In genomic region chr5:59341155-59341554, GRCh38 we compare ENCODE assay signal across 35 cellular contexts.
DNase-seq lines count a peak whose midpoint lies in the region; ATAC-seq, FAIRE-seq and TF ChIP-seq lines count a peak whose summit lies in the region.
"Had no signal": no experiment of that assay in that cellular context is flagged by ENCODE, and none has a peak within 500 bp of the region (broad histone marks: within the 10 kb centered on the region; RNA-seq: fewer than 3 reads in every experiment).

No MANE protein-coding gene starts in this region.

- ATAC-seq in SK-N-SH treated with all-trans-retinoic acid at 6 μM for 48 hours (peak; percentile 51; the same call in 2 of the 3 replicates), psoas muscle (peak in 3 of 4 donors; percentile 37 to 53 (median 44))
- ATAC-seq: A549; CD8-positive, alpha-beta T cell had no signal

- TF ChIP-seq POLR2A in uterus (IDR thresholded peaks at IDR 0.05): no peak

- H3K27me3 ChIP-seq in SK-N-SH (ENCODE audit: insufficient read depth): no peaks in the 10 kb centered on the region
- no peaks in the 10 kb centered on the region for H3K27me3 ChIP-seq in psoas muscle (ENCODE audit: insufficient read depth in 3 of 3, low read length in 2 of 3)
- no peaks in the 10 kb centered on the region for H3K27me3 ChIP-seq in uterus
- H3K27me3 ChIP-seq: BE2C; BLaER1; BLaER1 treated with 17β-estradiol and CSF1 and Interleukin-3, amounts not matched to agents 10 nM and 100 nM had no signal

- no peaks in the 10 kb centered on the region for H3K9me2 ChIP-seq in SK-N-SH

- CTCF ChIA-PET in SK-N-SH (lab: Yijun Ruan, JAX): interaction anchor here (1.1 to 2.3 kb wide), 2 partner anchors 27 to 153 kb away, joined by 4 to 6 read pairs; no protein-coding TSS in a partner anchor

- H2AFZ ChIP-seq in SK-N-SH (ENCODE audit: low read depth): no peak overlapping the region

- FAIRE-seq in kidney (lab: Jason Lieb, UNC): peak; percentile 25
- FAIRE-seq: A204.1, D721Med had no signal

- no peaks in the 10 kb centered on the region for H3K36me3 ChIP-seq in SK-N-SH (replicated peaks in 1 of 2; ENCODE audit: control insufficient read depth in 1 of 2, insufficient read depth in 2 of 2, low read length in 1 of 2)
- no peaks in the 10 kb centered on the region for H3K36me3 ChIP-seq in kidney (ENCODE audit: control insufficient read depth in 1 of 2, insufficient read depth in 2 of 2, low read length in 2 of 2)
- no peaks in the 10 kb centered on the region for H3K36me3 ChIP-seq in psoas muscle (ENCODE audit: insufficient read depth in 1 of 2, low read depth in 1 of 2)
- no peaks in the 10 kb centered on the region for H3K36me3 ChIP-seq in uterus
- H3K36me3 ChIP-seq: BE2C; BLaER1; BLaER1 treated with 17β-estradiol and CSF1 and Interleukin-3, amounts not matched to agents 10 nM and 100 nM had no signal

- H3K9me3 ChIP-seq in SK-N-SH (no peaks in the 10 kb centered on the region), kidney (ENCODE audit: control insufficient read depth in 1 of 2, low read length in 2 of 2) (no peaks in the 10 kb centered on the region), psoas muscle (no peaks in the 10 kb centered on the region), uterus (no peaks in the 10 kb centered on the region)
- H3K9me3 ChIP-seq: A549; BE2C; BLaER1; BLaER1 treated with 17β-estradiol and CSF1 and Interleukin-3, amounts not matched to agents 10 nM and 100 nM; Caco-2 had no signal

- intact Hi-C loops in kidney (cut with DNase I): no loop called here
- intact Hi-C loops in psoas muscle (cut with DNase I): no loop called here
- intact Hi-C loops in cardiac septum (cut with DNase I): no loop called here
- intact Hi-C loops in uterus (cut with DNase I; ENCODE audit: low total_unique reads): no loop called here

- H3K4me2 ChIP-seq in SK-N-SH: no peak overlapping the region
- H3K4me2 ChIP-seq: A549; BLaER1; BLaER1 treated with 17β-estradiol and CSF1 and Interleukin-3, amounts not matched to agents 10 nM and 100 nM had no signal

- H3K4me1 ChIP-seq in SK-N-SH (ENCODE audit: control insufficient read depth in 1 of 2, insufficient read depth in 2 of 2, low read depth in 1 of 2, low read length in 1 of 2) (no peaks in the 10 kb centered on the region; a peak in 2 of 4 replicates), kidney (ENCODE audit: control insufficient read depth in 1 of 2, insufficient read depth in 1 of 2, low read depth in 1 of 2, low read length in 2 of 2) (no peaks in the 10 kb centered on the region), psoas muscle (peaks cover 60% of the 10 kb centered on the region), uterus (no peaks in the 10 kb centered on the region)
- H3K4me1 ChIP-seq: BE2C, Caco-2 had no signal

- TF ChIP-seq EP300 in SK-N-SH (IDR thresholded peaks at IDR 0.05; ENCODE audit: borderline replicate concordance in 1 of 2, low read depth in 1 of 2, low read length in 1 of 2): no peak

- no peaks in the 10 kb centered on the region for H3K79me2 ChIP-seq in SK-N-SH (ENCODE audit: insufficient read depth)

- no peak for DNase-seq in SK-N-SH
- DNase-seq in SK-N-DZ (ENCODE audit: low spot score): peak; percentile 69
- DNase-seq in kidney: no peak
- no peak for DNase-seq in psoas muscle
- no peak for DNase-seq in cardiac septum (ENCODE audit: low spot score)
- DNase-seq in HK-2 (ENCODE audit: unreplicated experiment): no peak
- no peak for DNase-seq in uterus
- DNase-seq: 8988T; ACHN; AML-193; BE2C; C1 segment of cervical spinal cord; Caco-2; Calu3; CD4-positive, alpha-beta memory T cell; CD4-positive, alpha-beta T cell; CD4-positive, CD25-positive, alpha-beta regulatory T cell; CD8-positive, alpha-beta memory T cell; CD8-positive, alpha-beta T cell; COR-L47; DMS 273 treated with DMSO at 0.1 percent for 48 hours; DMS153; DMS53; DMS79; DMS79 treated with DMSO at 0.1 percent for 48 hours; DND-41; EL had no signal

- no peak overlapping the region for H3K4me3 ChIP-seq in SK-N-SH (ENCODE audit: low read depth in 2 of 2, low read length in 1 of 2)
- H3K4me3 ChIP-seq in kidney (ENCODE audit: low read length in 2 of 2): no peak overlapping the region
- H3K4me3 ChIP-seq in psoas muscle: no peak overlapping the region
- no peak overlapping the region for H3K4me3 ChIP-seq in uterus
- H3K4me3 ChIP-seq: A549; BLaER1; BLaER1 treated with 17β-estradiol and CSF1 and Interleukin-3, amounts not matched to agents 10 nM and 100 nM had no signal

- H3K9ac ChIP-seq in SK-N-SH: no peak overlapping the region
- H3K9ac ChIP-seq in kidney (ENCODE audit: low read length in 2 of 2): no peak overlapping the region
- H3K9ac ChIP-seq: BLaER1; BLaER1 treated with 17β-estradiol and CSF1 and Interleukin-3, amounts not matched to agents 10 nM and 100 nM had no signal

- POLR2A ChIA-PET in SK-N-SH (lab: Yijun Ruan, JAX): no interaction called here

- 88% methylated on average over 2 of the region's 2 CpGs for WGBS in SK-N-SH (ENCODE audit: low lambda C conversion rate)
- 33 to 45% (median 34%) methylated on average over 2 of the region's 2 CpGs for WGBS in psoas muscle, 3 donors

- no peak overlapping the region for H3K27ac ChIP-seq in SK-N-SH (ENCODE audit: low read depth in 2 of 2, low read length in 1 of 2)
- H3K27ac ChIP-seq in kidney (ENCODE audit: low read depth in 2 of 2, low read length in 2 of 2): no peak overlapping the region
- H3K27ac ChIP-seq in psoas muscle: no peak overlapping the region
- H3K27ac ChIP-seq in uterus: no peak overlapping the region
- H3K27ac ChIP-seq: 22Rv1; A549; BLaER1; BLaER1 treated with 17β-estradiol and CSF1 and Interleukin-3, amounts not matched to agents 10 nM and 100 nM; C4-2B had no signal

- no peaks in the 10 kb centered on the region for H4K20me1 ChIP-seq in SK-N-SH (ENCODE audit: insufficient read depth)
- H4K20me1 ChIP-seq: BLaER1; BLaER1 treated with 17β-estradiol and CSF1 and Interleukin-3, amounts not matched to agents 10 nM and 100 nM had no signal

- no peaks in the 10 kb centered on the region for H3F3A ChIP-seq in SK-N-SH (replicated peaks; ENCODE audit: insufficient read depth)

- no peak for TF ChIP-seq RAD21 in SK-N-SH (IDR thresholded peaks at IDR 0.05; ENCODE audit: low read length)

- TF ChIP-seq CTCF in SK-N-SH (IDR thresholded peaks at IDR 0.05) (no peak), kidney (IDR thresholded peaks at IDR 0.05; ENCODE audit: borderline replicate concordance, extremely low read depth, insufficient read depth) (no peak), psoas muscle (IDR thresholded peaks at IDR 0.05) (no peak), uterus (IDR thresholded peaks at IDR 0.05) (no peak)

TF ChIP-seq in SK-N-SH treated with all-trans-retinoic acid at 6 μM for 48 hours, 23 proteins besides CTCF, POLR2A, EP300 and RAD21 (continues in another document):
- TF ChIP-seq, protein P1, sequence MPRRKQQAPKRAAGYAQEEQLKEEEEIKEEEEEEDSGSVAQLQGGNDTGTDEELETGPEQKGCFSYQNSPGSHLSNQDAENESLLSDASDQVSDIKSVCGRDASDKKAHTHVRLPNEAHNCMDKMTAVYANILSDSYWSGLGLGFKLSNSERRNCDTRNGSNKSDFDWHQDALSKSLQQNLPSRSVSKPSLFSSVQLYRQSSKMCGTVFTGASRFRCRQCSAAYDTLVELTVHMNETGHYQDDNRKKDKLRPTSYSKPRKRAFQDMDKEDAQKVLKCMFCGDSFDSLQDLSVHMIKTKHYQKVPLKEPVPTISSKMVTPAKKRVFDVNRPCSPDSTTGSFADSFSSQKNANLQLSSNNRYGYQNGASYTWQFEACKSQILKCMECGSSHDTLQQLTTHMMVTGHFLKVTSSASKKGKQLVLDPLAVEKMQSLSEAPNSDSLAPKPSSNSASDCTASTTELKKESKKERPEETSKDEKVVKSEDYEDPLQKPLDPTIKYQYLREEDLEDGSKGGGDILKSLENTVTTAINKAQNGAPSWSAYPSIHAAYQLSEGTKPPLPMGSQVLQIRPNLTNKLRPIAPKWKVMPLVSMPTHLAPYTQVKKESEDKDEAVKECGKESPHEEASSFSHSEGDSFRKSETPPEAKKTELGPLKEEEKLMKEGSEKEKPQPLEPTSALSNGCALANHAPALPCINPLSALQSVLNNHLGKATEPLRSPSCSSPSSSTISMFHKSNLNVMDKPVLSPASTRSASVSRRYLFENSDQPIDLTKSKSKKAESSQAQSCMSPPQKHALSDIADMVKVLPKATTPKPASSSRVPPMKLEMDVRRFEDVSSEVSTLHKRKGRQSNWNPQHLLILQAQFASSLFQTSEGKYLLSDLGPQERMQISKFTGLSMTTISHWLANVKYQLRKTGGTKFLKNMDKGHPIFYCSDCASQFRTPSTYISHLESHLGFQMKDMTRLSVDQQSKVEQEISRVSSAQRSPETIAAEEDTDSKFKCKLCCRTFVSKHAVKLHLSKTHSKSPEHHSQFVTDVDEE (CRISPR knock-in tag; IDR thresholded peaks at IDR 0.05): no peak
- TF ChIP-seq OSR1 (CRISPR knock-in tag; IDR thresholded peaks at IDR 0.05) (no peak), RARB (CRISPR knock-in tag; IDR thresholded peaks at IDR 0.05) (no peak), PPARA (CRISPR knock-in tag; IDR thresholded peaks at IDR 0.05; ENCODE audit: borderline replicate concordance) (no peak)

TF ChIP-seq in SK-N-SH, 30 proteins besides CTCF, POLR2A, EP300 and RAD21 (continues in another document):
- TF ChIP-seq NRF1 (IDR thresholded peaks at IDR 0.05; ENCODE audit: low read depth, low read length) (no peak), FOSL2 (IDR thresholded peaks at IDR 0.05; ENCODE audit: borderline replicate concordance, low read depth) (no peak), SIN3A (IDR thresholded peaks at IDR 0.05; ENCODE audit: borderline replicate concordance, low read depth, low read length) (no peak), ELF1 (IDR thresholded peaks at IDR 0.05) (no peak), MEF2A (IDR thresholded peaks at IDR 0.05; ENCODE audit: borderline replicate concordance, low read depth) (no peak), RFX5 (IDR thresholded peaks at IDR 0.05; ENCODE audit: low read length) (no peak), GATA2 (CRISPR knock-in tag; IDR thresholded peaks at IDR 0.05) (no peak), YY1 (IDR thresholded peaks at IDR 0.05; ENCODE audit: low read depth) (no peak), PBX3 (IDR thresholded peaks at IDR 0.05) (no peak), FOXM1 (IDR thresholded peaks at IDR 0.05; ENCODE audit: low read depth) (no peak)
